10 cellular contexts compared by ENCODE assay signal in genomic region chr19:41930926-41931592, GRCh38. TPM values are rescaled to one million over a fixed set of nuclear protein-coding genes. Genes with fewer than 3 reads are reported as not detected.
DNase-seq lines count a peak whose midpoint lies in the region; ATAC-seq, FAIRE-seq and TF ChIP-seq lines count a peak whose summit lies in the region.
"Had no signal": no experiment of that assay in that cellular context is flagged by ENCODE, and none has a peak within 500 bp of the region (broad histone marks: within the 10 kb centered on the region; RNA-seq: fewer than 3 reads in every experiment).

No MANE protein-coding gene starts in this region.

- 10% methylated on average over 17 of the region's 17 CpGs for WGBS in GM12878 (ENCODE audit: insufficient coverage, insufficient replicate concordance, low lambda C conversion rate, missing lambda C conversion rate)

- H3K79me2 ChIP-seq in MM.1S (ENCODE audit: low read length) (no peaks in the 10 kb centered on the region), GM12878 (ENCODE audit: control insufficient read depth, insufficient read depth, low read length) (no peaks in the 10 kb centered on the region)

- H3K4me3 Mint-ChIP-seq in naive thymus-derived CD8-positive, alpha-beta T cell = peak overlapping the region in 1 of 10 donors; percentile 35
- H3K4me3 Mint-ChIP-seq: activated T-cell treated with anti-CD3 and anti-CD28 coated beads, Interleukin-2, amount 50 U/mL, for 4 hours had no signal

- TF ChIP-seq EP300 in GM12878 (IDR thresholded peaks at IDR 0.05; ENCODE audit: borderline replicate concordance in 1 of 2, control insufficient read depth in 1 of 2, low read depth in 2 of 2, low read length in 2 of 2) = no peak

- TF ChIP-seq POLR2A in GM12878 (IDR thresholded peaks at IDR 0.05; ENCODE audit: low read depth, low read length) (no peak), vagina (IDR thresholded peaks at IDR 0.05) (no peak), GM12892 (IDR thresholded peaks at IDR 0.05; ENCODE audit: low read depth, low read length) (no peak)

- FAIRE-seq in GM12878 (lab: Jason Lieb, UNC) (no peak), GM12892 (lab: Jason Lieb, UNC) (no peak)

- SMC1A ChIA-PET in GM12878 (lab: Charles Lee; ENCODE audit: uncharacterized antibody, unreplicated experiment) = interaction anchor here (1.2 kb wide), 1 partner anchor 72 kb away, joined by 3 read pairs; no protein-coding TSS in a partner anchor

- no peaks in the 10 kb centered on the region for H3F3A ChIP-seq in MM.1S (ENCODE audit: insufficient read depth, low read length)

- CTCF ChIA-PET in GM12878 (lab: Yijun Ruan, JAX) = interaction anchor here (1.1 kb wide), 1 partner anchor 45 kb away, joined by 4 read pairs; no protein-coding TSS in a partner anchor

- BruUV-seq in GM12878 (replicated peaks; lab: Mats Ljungman, UMichigan) = no TSS peak

- H2AFZ ChIP-seq in MM.1S (ENCODE audit: low read length) (no peak overlapping the region), GM12878 (ENCODE audit: control insufficient read depth, low read depth, low read length) (no peak overlapping the region)

- H3K27me3 ChIP-seq in MM.1S (replicated peaks; ENCODE audit: insufficient read depth, low read length) (peaks cover 87% of the 10 kb centered on the region), GM12878 (replicated peaks in 1 of 2; ENCODE audit: control insufficient read depth in 2 of 2, insufficient read depth in 2 of 2, low read length in 1 of 2) (peaks cover 11 to 16% of the 10 kb centered on the region in 2 experiments), vagina (peaks cover 36% of the 10 kb centered on the region)

- in situ Hi-C loops in GM12878 (cut with MboI) = loop anchor here (25.0 kb wide), 1 partner anchor 1831 kb away; the partner anchor contains the start of gene SMG9

- H3K4me3 ChIP-seq in MM.1S (ENCODE audit: low read length) (no peak overlapping the region), GM12878 (no peak overlapping the region), vagina (no peak overlapping the region)
- H3K4me3 ChIP-seq: testis had no signal

- no peak overlapping the region for H3K4me2 ChIP-seq in MM.1S (ENCODE audit: low read depth, low read length)
- H3K4me2 ChIP-seq in GM12878 (ENCODE audit: control insufficient read depth, insufficient read depth) = no peak overlapping the region

- H3K27ac ChIP-seq in MM.1S (ENCODE audit: low read length) (no peak overlapping the region), GM12878 (ENCODE audit: control insufficient read depth, insufficient read depth) (no peak overlapping the region), vagina (no peak overlapping the region)
- H3K27ac ChIP-seq: testis had no signal

- peaks cover 38 to 64% (median 56%) of the 10 kb centered on the region in 4 donors for H3K4me1 Mint-ChIP-seq in naive thymus-derived CD8-positive, alpha-beta T cell

- H3K36me3 ChIP-seq in MM.1S (replicated peaks; ENCODE audit: insufficient read depth, low read length) (no peaks in the 10 kb centered on the region), GM12878 (ENCODE audit: control insufficient read depth in 2 of 2, insufficient read depth in 2 of 2, low read length in 1 of 2) (no peaks in the 10 kb centered on the region), vagina (no peaks in the 10 kb centered on the region)

- H4K20me1 ChIP-seq in MM.1S (ENCODE audit: insufficient read depth, low read length) (no peaks in the 10 kb centered on the region), GM12878 (ENCODE audit: control insufficient read depth, insufficient read depth) (no peaks in the 10 kb centered on the region)

- H3K9me3 Mint-ChIP-seq in naive thymus-derived CD8-positive, alpha-beta T cell = no peaks in the 10 kb centered on the region
- H3K9me3 Mint-ChIP-seq: activated T-cell treated with anti-CD3 and anti-CD28 coated beads, Interleukin-2, amount 50 U/mL, for 4 hours had no signal

- H3K36me3 Mint-ChIP-seq in naive thymus-derived CD8-positive, alpha-beta T cell = no peaks in the 10 kb centered on the region

- intact Hi-C loops in GM12878 (cut with micrococcal nuclease; ENCODE audit: unreplicated experiment) = no loop called here
- intact Hi-C loops in left cardiac atrium (cut with DNase I) = no loop called here
- intact Hi-C loops in vagina (cut with DNase I) = no loop called here

- peaks cover 7% of the 10 kb centered on the region; the same call in 1 of the 2 replicates for H3K4me1 ChIP-seq in MM.1S (ENCODE audit: low read length)
- H3K4me1 ChIP-seq in GM12878 (ENCODE audit: control insufficient read depth, insufficient read depth, low read length) = peaks cover 26% of the 10 kb centered on the region
- peaks cover 26% of the 10 kb centered on the region for H3K4me1 ChIP-seq in vagina

- POLR2A ChIA-PET in GM12878 (lab: Charles Lee) = interaction anchor here (0.6 to 1.6 kb wide), 3 partner anchors 9 to 58 kb away, joined by 3 read pairs; no protein-coding TSS in a partner anchor
- POLR2A ChIA-PET in naive thymus-derived CD8-positive, alpha-beta T cell (lab: Charles Lee) = interaction anchor here (0.9 to 9.4 kb wide), 10 partner anchors 9 to 66 kb away, joined by 3 to 176 read pairs (median 14); partner anchors contain the start of gene ARHGEF1

- H3K27me3 Mint-ChIP-seq in naive thymus-derived CD8-positive, alpha-beta T cell = peaks cover 0 to 10% (median 0%) of the 10 kb centered on the region in 5 donors

- DNase-seq in NCI-H1417 (lab: John Stamatoyannopoulos, UW) (peak in 2 of 3 experiments; percentile 66 to 79), NCI-H1417 treated with DMSO at 0.1 percent for 48 hours (lab: John Stamatoyannopoulos, UW) (no peak), MM.1S (no peak), GM12878 (ENCODE audit: low read depth, low spot score) (no peak), left cardiac atrium (no peak), vagina (ENCODE audit: extremely low spot score in 2 of 2) (no peak), GM12892 (ENCODE audit: insufficient read length) (no peak)
- peak in 1 of 10 donors; percentile 12 for DNase-seq in naive thymus-derived CD8-positive, alpha-beta T cell
- DNase-seq: activated T-cell treated with anti-CD3 and anti-CD28 coated beads, Interleukin-2, amount 50 U/mL, for 4 hours; testis had no signal

- peak; percentile 23; the same call in 2 of the 3 replicates for ATAC-seq in GM12878
- ATAC-seq in naive thymus-derived CD8-positive, alpha-beta T cell = no peak
- no peak for ATAC-seq in left cardiac atrium
- ATAC-seq: activated T-cell treated with anti-CD3 and anti-CD28 coated beads, Interleukin-2, amount 50 U/mL, for 4 hours had no signal

- H3K27ac Mint-ChIP-seq in naive thymus-derived CD8-positive, alpha-beta T cell = peak overlapping the region in 9 of 10 donors; percentile 13 to 94 (median 79)

- no peaks in the 10 kb centered on the region for H3K9me3 ChIP-seq in MM.1S (replicated peaks; ENCODE audit: insufficient read depth, low read length)
- no peaks in the 10 kb centered on the region for H3K9me3 ChIP-seq in GM12878 (replicated peaks; ENCODE audit: control insufficient read depth, insufficient read depth, low read length)
- no peaks in the 10 kb centered on the region for H3K9me3 ChIP-seq in vagina
- H3K9me3 ChIP-seq: testis had no signal

- RAD21 ChIA-PET in GM12878 (lab: Charles Lee; ENCODE audit: unreplicated experiment) = interaction anchor here (1.3 kb wide), 1 partner anchor 58 kb away, joined by 5 read pairs; no protein-coding TSS in a partner anchor

- peak; percentile 42 for TF ChIP-seq CTCF in MM.1S (IDR thresholded peaks at IDR 0.05; ENCODE audit: low read length)
- TF ChIP-seq CTCF in GM12878 (IDR thresholded peaks at IDR 0.05 in 2 of 3, conservative IDR thresholded peaks at IDR 0.05 in 1 of 3; ENCODE audit: control insufficient read depth in 2 of 3, extremely low read depth in 1 of 3, insufficient read depth in 1 of 3, low read depth in 3 of 3, low read length in 3 of 3) = peak; percentile 8 to 56 (median 48); a peak in 4 of 6 replicates
- no peak for TF ChIP-seq CTCF in vagina (IDR thresholded peaks at IDR 0.05)

- H3K9ac ChIP-seq in MM.1S (ENCODE audit: low read length) = no peak overlapping the region
- H3K9ac ChIP-seq in GM12878 (ENCODE audit: control insufficient read depth, insufficient read depth, low read length) = no peak overlapping the region

- H3K9me2 ChIP-seq in MM.1S (replicated peaks; ENCODE audit: insufficient read depth, low read length) = no peaks in the 10 kb centered on the region

- no peak for TF ChIP-seq RAD21 in GM12878 (IDR thresholded peaks at IDR 0.05; ENCODE audit: insufficient read depth, low read depth, low read length)

RNA-seq across cellular contexts. Expression of gene ERFL, which starts 2.8 kb away (rescaled TPM):
- total RNA-seq in GM12878 (2013; cell fraction: nucleolus; rRNA removed) = 0.83 and 1.2 TPM in 2 replicates
- 0.11 TPM in 1 of 2 replicates, not detected in the other for total RNA-seq in GM12878 (2014; rRNA removed)
- total RNA-seq in GM12878 (2014; rRNA removed; fragmentation: Illumina TruSeq; extraction: Trizol) = not detected in 2 replicates
- 0.10 and 0.19 TPM in 2 replicates for total RNA-seq in GM12878 (2021)
- polyA plus RNA-seq in GM12878 (2011; ENCODE audit: low read depth) = 0.46 TPM
- polyA plus RNA-seq in GM12878 (2011; rRNA removed) = 0.05 TPM in 1 of 2 replicates, not detected in the other
- 0.04 and 0.10 TPM in 2 replicates for polyA plus RNA-seq in GM12878 (2011; cell fraction: cytosol; rRNA removed)
- 1.2 and 1.3 TPM in 2 replicates for polyA plus RNA-seq in GM12878 (2011; cell fraction: nucleus; rRNA removed)
- 1.00 and 1.4 TPM in 2 replicates for polyA plus RNA-seq in GM12878 (2012)
- 0.04 TPM in 1 of 2 replicates, not detected in the other for polyA plus RNA-seq in GM12878 (2014; fragmentation: Illumina TruSeq; extraction: Trizol)
- not detected for polyA plus RNA-seq in GM12878 (2014; fragmentation: Nextera tagmentation; extraction: Ambion mirVana)
- polyA plus RNA-seq in GM12878 (2014; rRNA removed) = 0.10 TPM in 1 of 2 replicates, not detected in the other
- polyA plus RNA-seq in GM12878 (2016; fragmentation: Nextera tagmentation; extraction: Ambion mirVana) = not detected
- not detected in 2 replicates for polyA minus RNA-seq in GM12878 (2011; rRNA and poly(A)+ RNA removed)
- not detected in 2 replicates for polyA minus RNA-seq in GM12878 (2011; cell fraction: cytosol; rRNA and poly(A)+ RNA removed)
- 0.24 TPM in 1 of 2 replicates, not detected in the other for polyA minus RNA-seq in GM12878 (2011; cell fraction: nucleus; rRNA and poly(A)+ RNA removed)
- 1 to 10 TPM; 7.5 to 8.1 TPM for total RNA-seq in naive thymus-derived CD8-positive, alpha-beta T cell
- polyA plus RNA-seq in naive thymus-derived CD8-positive, alpha-beta T cell = not detected
- total RNA-seq in left cardiac atrium = under 1 TPM in 1 of 2 donors, not detected in 1; 0.16 TPM
- total RNA-seq in vagina = 0.49 TPM
- 0.13 TPM for polyA plus RNA-seq in GM12892 (2012; ENCODE audit: missing spikeins)

RNA-seq across cellular contexts. Expression of gene RABAC1, which starts 28.1 kb away (rescaled TPM):
- total RNA-seq in GM12878 (2013; cell fraction: nucleolus; rRNA removed) = 9.6 and 11.0 TPM in 2 replicates
- total RNA-seq in GM12878 (2014; rRNA removed) (90.6 and 104 TPM in 2 replicates), GM12878 (2014; rRNA removed; fragmentation: Illumina TruSeq; extraction: Trizol) (14.1 and 15.6 TPM in 2 replicates), GM12878 (2021) (71.2 and 80.6 TPM in 2 replicates), left cardiac atrium (100 to 1,000 TPM in 1 of 2 donors, 10 to 100 TPM in 1; 91.4 to 117 TPM), vagina (263 TPM)
- polyA plus RNA-seq in GM12878 (2011; ENCODE audit: low read depth) = 57.5 TPM
- polyA plus RNA-seq in GM12878 (2011; rRNA removed) (8.3 and 15.9 TPM in 2 replicates), GM12878 (2014; fragmentation: Illumina TruSeq; extraction: Trizol) (5.2 and 11.1 TPM in 2 replicates), GM12878 (2014; fragmentation: Nextera tagmentation; extraction: Ambion mirVana) (10 to 100 TPM; 10.9 to 27.3 TPM), GM12878 (2014; rRNA removed) (115 and 118 TPM in 2 replicates), GM12878 (2016; fragmentation: Nextera tagmentation; extraction: Ambion mirVana) (10 to 100 TPM; 86.9 to 90.4 TPM)
- 41.8 and 54.8 TPM in 2 replicates for polyA plus RNA-seq in GM12878 (2011; cell fraction: cytosol; rRNA removed)
- 25.1 and 27.7 TPM in 2 replicates for polyA plus RNA-seq in GM12878 (2011; cell fraction: nucleus; rRNA removed)
- polyA plus RNA-seq in GM12878 (2012) = 69.9 and 85.8 TPM in 2 replicates
- polyA minus RNA-seq in GM12878 (2011; rRNA and poly(A)+ RNA removed) = 11.8 and 16.9 TPM in 2 replicates
- polyA minus RNA-seq in GM12878 (2011; cell fraction: cytosol; rRNA and poly(A)+ RNA removed) = 4.4 and 4.8 TPM in 2 replicates
- 7.6 and 12.1 TPM in 2 replicates for polyA minus RNA-seq in GM12878 (2011; cell fraction: nucleus; rRNA and poly(A)+ RNA removed)
- total RNA-seq in naive thymus-derived CD8-positive, alpha-beta T cell = 10 to 100 TPM; 87.6 to 90.3 TPM
- polyA plus RNA-seq in naive thymus-derived CD8-positive, alpha-beta T cell = 100 to 1,000 TPM; 201 to 288 (median 231) TPM
- 17.6 TPM for polyA plus RNA-seq in GM12892 (2012; ENCODE audit: missing spikeins)

RNA-seq across cellular contexts. Expression of gene ARHGEF1, which starts 48.1 kb away (rescaled TPM):
- 129 and 142 TPM in 2 replicates for total RNA-seq in GM12878 (2013; cell fraction: nucleolus; rRNA removed)
- total RNA-seq in GM12878 (2014; rRNA removed) = 63.3 and 67.8 TPM in 2 replicates
- 21.2 and 21.7 TPM in 2 replicates for total RNA-seq in GM12878 (2014; rRNA removed; fragmentation: Illumina TruSeq; extraction: Trizol)
- 185 and 207 TPM in 2 replicates for total RNA-seq in GM12878 (2021)
- polyA plus RNA-seq in GM12878 (2011; ENCODE audit: low read depth) = 58.7 TPM
- 22.5 and 40.1 TPM in 2 replicates for polyA plus RNA-seq in GM12878 (2011; rRNA removed)
- 52.3 and 74.7 TPM in 2 replicates for polyA plus RNA-seq in GM12878 (2011; cell fraction: cytosol; rRNA removed)
- 425 and 583 TPM in 2 replicates for polyA plus RNA-seq in GM12878 (2011; cell fraction: nucleus; rRNA removed)
- 158 and 192 TPM in 2 replicates for polyA plus RNA-seq in GM12878 (2012)
- 13.4 and 35.3 TPM in 2 replicates for polyA plus RNA-seq in GM12878 (2014; fragmentation: Illumina TruSeq; extraction: Trizol)
- polyA plus RNA-seq in GM12878 (2014; fragmentation: Nextera tagmentation; extraction: Ambion mirVana) = 1 to 10 TPM; 1.2 to 5.9 TPM
- polyA plus RNA-seq in GM12878 (2014; rRNA removed) = 151 and 182 TPM in 2 replicates
- 100 to 1,000 TPM in 1 of 2 experiments, 10 to 100 TPM in 1; 89.7 to 110 TPM for polyA plus RNA-seq in GM12878 (2016; fragmentation: Nextera tagmentation; extraction: Ambion mirVana)
- 21.7 and 42.7 TPM in 2 replicates for polyA minus RNA-seq in GM12878 (2011; rRNA and poly(A)+ RNA removed)
- polyA minus RNA-seq in GM12878 (2011; cell fraction: cytosol; rRNA and poly(A)+ RNA removed) = 28.9 and 30.2 TPM in 2 replicates
- polyA minus RNA-seq in GM12878 (2011; cell fraction: nucleus; rRNA and poly(A)+ RNA removed) = 40.9 and 71.2 TPM in 2 replicates
- 1,000 to 10,000 TPM; 1,211 to 1,239 TPM for total RNA-seq in naive thymus-derived CD8-positive, alpha-beta T cell
- 100 to 1,000 TPM; 161 to 346 (median 211) TPM for polyA plus RNA-seq in naive thymus-derived CD8-positive, alpha-beta T cell
- 10 to 100 TPM; 47.0 to 59.1 TPM for total RNA-seq in left cardiac atrium
- total RNA-seq in vagina = 114 TPM
- 67.2 TPM for polyA plus RNA-seq in GM12892 (2012; ENCODE audit: missing spikeins)

RNA-seq across cellular contexts. Expression of gene CD79A, which starts 54.0 kb away (rescaled TPM):
- total RNA-seq in GM12878 (2013; cell fraction: nucleolus; rRNA removed) = 163 and 166 TPM in 2 replicates
- 370 and 414 TPM in 2 replicates for total RNA-seq in GM12878 (2014; rRNA removed)
- total RNA-seq in GM12878 (2014; rRNA removed; fragmentation: Illumina TruSeq; extraction: Trizol) = 243 and 253 TPM in 2 replicates
- total RNA-seq in GM12878 (2021) = 357 and 368 TPM in 2 replicates
- polyA plus RNA-seq in GM12878 (2011; ENCODE audit: low read depth) = 302 TPM
- 117 and 280 TPM in 2 replicates for polyA plus RNA-seq in GM12878 (2011; rRNA removed)
- polyA plus RNA-seq in GM12878 (2011; cell fraction: cytosol; rRNA removed) = 347 and 501 TPM in 2 replicates
- polyA plus RNA-seq in GM12878 (2011; cell fraction: nucleus; rRNA removed) = 160 and 176 TPM in 2 replicates
- 480 and 877 TPM in 2 replicates for polyA plus RNA-seq in GM12878 (2012)
- polyA plus RNA-seq in GM12878 (2014; fragmentation: Illumina TruSeq; extraction: Trizol) = 97.1 and 294 TPM in 2 replicates
- 10 to 100 TPM; 38.8 to 76.5 TPM for polyA plus RNA-seq in GM12878 (2014; fragmentation: Nextera tagmentation; extraction: Ambion mirVana)
- polyA plus RNA-seq in GM12878 (2014; rRNA removed) = 400 and 502 TPM in 2 replicates
- polyA plus RNA-seq in GM12878 (2016; fragmentation: Nextera tagmentation; extraction: Ambion mirVana) = 100 to 1,000 TPM; 268 to 283 TPM
- 144 and 359 TPM in 2 replicates for polyA minus RNA-seq in GM12878 (2011; rRNA and poly(A)+ RNA removed)
- 143 and 156 TPM in 2 replicates for polyA minus RNA-seq in GM12878 (2011; cell fraction: cytosol; rRNA and poly(A)+ RNA removed)
- polyA minus RNA-seq in GM12878 (2011; cell fraction: nucleus; rRNA and poly(A)+ RNA removed) = 66.9 and 93.6 TPM in 2 replicates
- 10 to 100 TPM; 48.6 to 51.0 TPM for total RNA-seq in naive thymus-derived CD8-positive, alpha-beta T cell
- polyA plus RNA-seq in naive thymus-derived CD8-positive, alpha-beta T cell = 10 to 100 TPM; 54.9 to 88.2 (median 85.1) TPM
- total RNA-seq in left cardiac atrium = under 1 TPM; 0.24 to 0.68 TPM
- total RNA-seq in vagina = not detected
- polyA plus RNA-seq in GM12892 (2012; ENCODE audit: missing spikeins) = 249 TPM

Comparison
In these comparisons a context has a peak if more than half of its experiments do, and no peak if none do; other contexts are left out.
1. DNase-seq: peak in NCI-H1417 (2 of 3); none in NCI-H1417 treated with DMSO at 0.1 percent for 48 hours (single experiment), MM.1S (single experiment), GM12878 (single experiment), left cardiac atrium (single experiment), vagina (0 of 2) and GM12892 (single experiment).
2. CTCF ChIP-seq: peak in MM.1S (single experiment) and GM12878 (3 of 3); none in vagina (0 of 3).
3. RNA of gene ARHGEF1, which starts 48.1 kb away (total RNA-seq): 1,211 to 1,239 TPM in naive thymus-derived CD8-positive, alpha-beta T cell; 114 TPM in vagina (single experiment), 21.2 to 207 TPM in GM12878 and 47.0 to 59.1 TPM in left cardiac atrium; every median in the first group is over 4 times any median in the second.